Comparison of ENCODE assay signal across 10 cellular contexts in the genomic region with DNA sequence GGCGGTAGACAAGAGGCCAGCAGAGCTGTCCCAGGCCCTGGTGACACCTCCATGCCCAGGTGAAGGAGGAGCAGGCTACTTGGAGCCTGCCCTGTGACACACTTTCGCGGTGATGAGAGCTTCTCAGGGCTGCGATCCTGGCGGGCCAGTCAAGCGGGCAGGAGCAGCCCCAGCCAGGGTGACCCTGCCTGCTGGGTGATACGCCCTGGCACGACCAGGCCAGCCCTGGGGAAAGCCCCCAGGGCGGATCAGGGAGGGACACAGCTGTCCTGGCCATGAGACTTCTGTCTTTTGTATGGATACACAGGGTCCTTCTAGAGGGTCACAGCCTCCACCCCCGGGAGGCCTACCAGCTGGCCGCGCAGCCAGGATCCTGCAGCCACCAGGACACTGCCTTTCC.
DNase-seq lines count a peak whose midpoint lies in the region; ATAC-seq and TF ChIP-seq lines count a peak whose summit lies in the region.
"Had no signal": no experiment of that assay in that cellular context is flagged by ENCODE, and none has a peak within 500 bp of the region (broad histone marks: within the 10 kb centered on the region; RNA-seq: fewer than 3 reads in every experiment).

No MANE protein-coding gene starts in this region.

- no peak for TF ChIP-seq CTCF in GM10266 (IDR thresholded peaks at IDR 0.05; ENCODE audit: control insufficient read depth, insufficient read depth, low read depth, missing control alignments)

- H3K9ac ChIP-seq in HUES6 (ENCODE audit: low read length) = no peak overlapping the region

- peaks cover 2% of the 10 kb centered on the region; the same call in 1 of the 2 replicates for H3K4me1 ChIP-seq in HUES6 (ENCODE audit: control insufficient read depth, insufficient read depth, low read length)
- H3K4me1 ChIP-seq: breast epithelium had no signal

- H3K9me3 ChIP-seq in HUES6 (ENCODE audit: control insufficient read depth, insufficient read depth, low read depth, low read length) = no peaks in the 10 kb centered on the region
- H3K9me3 ChIP-seq: breast epithelium had no signal

- DNase-seq in Ammon's horn (ENCODE audit: low spot score) = peak; percentile 70
- peak; percentile 17 for DNase-seq in midbrain (lab: John Stamatoyannopoulos, UW)
- no peak for DNase-seq in iPS-NIHi7 (ENCODE audit: extremely low spot score)
- DNase-seq in GM10266 (ENCODE audit: extremely low spot score) = no peak
- DNase-seq: NCI-H1436 had no signal

- H3K4me3 ChIP-seq in HUES6 (ENCODE audit: low read depth, low read length) = no peak overlapping the region
- H3K4me3 ChIP-seq: breast epithelium had no signal

- H3K27ac ChIP-seq in HUES6 (ENCODE audit: low read depth, low read length) (0 out of 2 replicates have a peak overlapping the region, but pooled peaks have one; percentile 3), cingulate gyrus (ENCODE audit: low read depth, low read length) (peak overlapping the region; percentile 86)

- no peaks in the 10 kb centered on the region for H3K27me3 ChIP-seq in HUES6 (ENCODE audit: control insufficient read depth, insufficient read depth, low read length)
- H3K27me3 ChIP-seq: breast epithelium had no signal

- H3K36me3 ChIP-seq in HUES6 (ENCODE audit: control insufficient read depth, insufficient read depth, low read length) = no peaks in the 10 kb centered on the region
- H3K36me3 ChIP-seq: breast epithelium had no signal

- ATAC-seq in HG02610 (IDR thresholded peaks at IDR 0.05; ENCODE audit: unreplicated experiment) (no peak), HG03469 (IDR thresholded peaks at IDR 0.05; ENCODE audit: unreplicated experiment) (no peak)

Comparison
In these comparisons a context has a peak if more than half of its experiments do, and no peak if none do; other contexts are left out.
1. DNase-seq: peak in Ammon's horn (single experiment) and midbrain (single experiment); none in iPS-NIHi7 (single experiment) and GM10266 (single experiment).